1 cellular context compared by ENCODE assay signal in genomic region chr3:129555176-129555575, GRCh38.
TF ChIP-seq lines count a peak whose summit lies in the region.

No MANE protein-coding gene starts in this region.

TF ChIP-seq in H1, 55 proteins besides CTCF, POLR2A, EP300 and RAD21 (continued from another document):
- TF ChIP-seq KDM5A (IDR thresholded peaks at IDR 0.05; ENCODE audit: low read length) (no peak), GABPA (IDR thresholded peaks at IDR 0.05; ENCODE audit: borderline replicate concordance, insufficient read depth, low read length) (no peak), RBBP5 (IDR thresholded peaks at IDR 0.05; ENCODE audit: borderline replicate concordance, low read depth, low read length) (no peak), EGR1 (IDR thresholded peaks at IDR 0.05; ENCODE audit: borderline replicate concordance, low read depth, low read length) (no peak)
